Comparison of ENCODE assay signal across 13 cellular contexts in genomic region chr12:50536831-50537537, GRCh38. TPM values are rescaled to one million over a fixed set of nuclear protein-coding genes. Genes with fewer than 3 reads are reported as not detected.
DNase-seq lines count a peak whose midpoint lies in the region; ATAC-seq, FAIRE-seq and TF ChIP-seq lines count a peak whose summit lies in the region.
"Had no signal": no experiment of that assay in that cellular context is flagged by ENCODE, and none has a peak within 500 bp of the region (broad histone marks: within the 10 kb centered on the region; RNA-seq: fewer than 3 reads in every experiment).

No MANE protein-coding gene starts in this region.

- peaks cover 4% of the 10 kb centered on the region for H3K27me3 Mint-ChIP-seq in GM23338 (ENCODE audit: insufficient read depth, low read depth, poor library complexity)

- H3K36me3 ChIP-seq in GM23338 (ENCODE audit: insufficient read depth) (no peaks in the 10 kb centered on the region), sigmoid colon (no peaks in the 10 kb centered on the region)

- no peak for TF ChIP-seq RAD21 in A549 (conservative IDR thresholded peaks at IDR 0.05 in 1 of 2, IDR thresholded peaks at IDR 0.05 in 1 of 2)

- H3K4me1 ChIP-seq in A549 = peaks cover 67% of the 10 kb centered on the region
- peaks cover 51% of the 10 kb centered on the region for H3K4me1 ChIP-seq in GM23338 (ENCODE audit: insufficient read depth)
- H3K4me1 ChIP-seq in foreskin keratinocyte = peaks cover 47% of the 10 kb centered on the region
- H3K4me1 ChIP-seq in sigmoid colon = peaks cover 0 to 27% (median 17%) of the 10 kb centered on the region in 4 donors

- H3K4me3 ChIP-seq in A549 (no peak overlapping the region), GM23338 (no peak overlapping the region), sigmoid colon (no peak overlapping the region)

- no peaks in the 10 kb centered on the region for H3K9me3 ChIP-seq in A549
- H3K9me3 ChIP-seq in sigmoid colon = no peaks in the 10 kb centered on the region

- H3K4me2 ChIP-seq in A549 (peak overlapping the region; percentile 56), GM23338 (peak overlapping the region; percentile 39; the same call in 1 of the 2 replicates)

- H3K4me3 Mint-ChIP-seq in GM23338 = no peak overlapping the region
- H3K4me3 Mint-ChIP-seq: CD8-positive, alpha-beta T cell had no signal

- H3K27ac Mint-ChIP-seq in GM23338 = peak overlapping the region; percentile 47; the same call in 1 of the 2 replicates
- H3K27ac Mint-ChIP-seq: CD8-positive, alpha-beta T cell had no signal

- TF ChIP-seq CTCF in A549 (IDR thresholded peaks at IDR 0.05) = no peak
- TF ChIP-seq CTCF in GM23338 (conservative IDR thresholded peaks at IDR 0.05; ENCODE audit: low read depth in 2 of 2) = no peak
- no peak for TF ChIP-seq CTCF in VCaP (conservative IDR thresholded peaks at IDR 0.05)
- TF ChIP-seq CTCF in foreskin keratinocyte (conservative IDR thresholded peaks at IDR 0.05) = no peak
- TF ChIP-seq CTCF in sigmoid colon (IDR thresholded peaks at IDR 0.05) = no peak

- H3K27me3 ChIP-seq in GM23338 (ENCODE audit: insufficient read depth) (no peaks in the 10 kb centered on the region), foreskin keratinocyte (no peaks in the 10 kb centered on the region), sigmoid colon (no peaks in the 10 kb centered on the region)

- H2AFZ ChIP-seq in GM23338 = no peak overlapping the region

- CTCF ChIA-PET in A549 (lab: Yijun Ruan, JAX) = interaction anchor here (1.1 to 2.4 kb wide), 4 partner anchors 11 to 33 kb away, joined by 3 to 19 read pairs (median 4); partner anchors contain the start of gene DIP2B

- WGBS in A549 (ENCODE audit: missing lambda C conversion rate) = 60% methylated on average over 4 of the region's 4 CpGs
- 19 to 68% methylated on average over 4 of the region's 4 CpGs for WGBS in sigmoid colon, 2 donors

- ATAC-seq in A549 (no peak), GM23338 (no peak), foreskin keratinocyte (no peak), sciatic nerve (no peak), GM18909 (IDR thresholded peaks at IDR 0.05; ENCODE audit: poor library complexity, unreplicated experiment) (no peak)
- ATAC-seq: CD8-positive, alpha-beta T cell had no signal

- H4K20me1 ChIP-seq in GM23338 (replicated peaks; ENCODE audit: insufficient read depth) = peaks cover 6% of the 10 kb centered on the region; the same call in 1 of the 2 replicates

- DNase-seq in A549 (ENCODE audit: low read depth in 1 of 2, low spot score in 1 of 2) (no peak), GM23338 (ENCODE audit: low spot score) (no peak), foreskin keratinocyte (peak in 1 of 2 donors; percentile 50), sciatic nerve (ENCODE audit: low spot score) (no peak), sigmoid colon (no peak), NCI-H446 (lab: John Stamatoyannopoulos, UW) (no peak)
- DNase-seq: activated CD4-positive, alpha-beta T cell treated with anti-CD3 and anti-CD28 coated beads, Interleukin-2, amount 50 U/mL, for 1 hour; CD8-positive, alpha-beta T cell; effector CD4-positive, alpha-beta T cell; NCI-H510A; stimulated activated naive CD4-positive, alpha-beta T cell had no signal

- TF ChIP-seq POLR2A in A549 (IDR thresholded peaks at IDR 0.05; ENCODE audit: low read length) (no peak), sigmoid colon (IDR thresholded peaks at IDR 0.05) (no peak)

- 0 out of 2 replicates have a peak, but pooled peaks cover 1% of the 10 kb centered on the region for H3F3A ChIP-seq in GM23338 (replicated peaks; ENCODE audit: low read depth)

- no peaks in the 10 kb centered on the region for H3K9me3 Mint-ChIP-seq in GM23338
- H3K9me3 Mint-ChIP-seq: CD8-positive, alpha-beta T cell had no signal

- POLR2A ChIA-PET in A549 (lab: Yijun Ruan, JAX) = no interaction called here

- TF ChIP-seq EP300 in A549 (IDR thresholded peaks at IDR 0.05) (no peak), sigmoid colon (IDR thresholded peaks at IDR 0.05) (no peak)

- H3K36me3 Mint-ChIP-seq in GM23338 (ENCODE audit: low read depth) = no peaks in the 10 kb centered on the region

- peaks cover 21% of the 10 kb centered on the region for H3K4me1 Mint-ChIP-seq in GM23338

- no peaks in the 10 kb centered on the region for H3K9me2 ChIP-seq in GM23338 (ENCODE audit: insufficient read depth)

- FAIRE-seq in A549 (lab: Jason Lieb, UNC) = no peak

- peaks cover 78% of the 10 kb centered on the region for H3K79me2 ChIP-seq in GM23338 (replicated peaks; ENCODE audit: insufficient read depth)

- intact Hi-C loops in sciatic nerve (cut with DNase I) = no loop called here
- intact Hi-C loops in sigmoid colon (cut with DNase I) = no loop called here

- H3K27ac ChIP-seq in A549 (peak overlapping the region; percentile 1 to 71; a peak in 3 of 6 replicates), GM23338 (ENCODE audit: low read depth) (peak overlapping the region; percentile 76), VCaP (peak overlapping the region; percentile 30), foreskin keratinocyte (peak overlapping the region; percentile 83), sigmoid colon (no peak overlapping the region)

TF ChIP-seq in A549, 52 proteins besides CTCF, POLR2A, EP300 and RAD21 (continues in another document):
- TF ChIP-seq FOXS1 (CRISPR knock-in tag; IDR thresholded peaks at IDR 0.05) (no peak), RCOR1 (IDR thresholded peaks at IDR 0.05; ENCODE audit: low read depth, low read length) (no peak), HEYL (CRISPR knock-in tag; IDR thresholded peaks at IDR 0.05) (no peak), MAX (IDR thresholded peaks at IDR 0.05) (no peak), EHF (CRISPR knock-in tag; IDR thresholded peaks at IDR 0.05) (no peak), NR3C1 (IDR thresholded peaks at IDR 0.05) (no peak), RFX5 (IDR thresholded peaks at IDR 0.05) (no peak), MAFK (IDR thresholded peaks at IDR 0.05; ENCODE audit: partially characterized antibody) (no peak), BHLHE40 (IDR thresholded peaks at IDR 0.05; ENCODE audit: low read depth, low read length) (no peak), ZSCAN20 (CRISPR knock-in tag; IDR thresholded peaks at IDR 0.05) (no peak), CBX2 (IDR thresholded peaks at IDR 0.05; ENCODE audit: borderline replicate concordance, low read depth) (no peak), KDM1A (IDR thresholded peaks at IDR 0.05; ENCODE audit: low read depth) (no peak), ZFP36 (IDR thresholded peaks at IDR 0.05; ENCODE audit: borderline replicate concordance, partially characterized antibody) (no peak)
- TF ChIP-seq, protein P1, sequence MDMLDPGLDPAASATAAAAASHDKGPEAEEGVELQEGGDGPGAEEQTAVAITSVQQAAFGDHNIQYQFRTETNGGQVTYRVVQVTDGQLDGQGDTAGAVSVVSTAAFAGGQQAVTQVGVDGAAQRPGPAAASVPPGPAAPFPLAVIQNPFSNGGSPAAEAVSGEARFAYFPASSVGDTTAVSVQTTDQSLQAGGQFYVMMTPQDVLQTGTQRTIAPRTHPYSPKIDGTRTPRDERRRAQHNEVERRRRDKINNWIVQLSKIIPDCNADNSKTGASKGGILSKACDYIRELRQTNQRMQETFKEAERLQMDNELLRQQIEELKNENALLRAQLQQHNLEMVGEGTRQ (IDR thresholded peaks at IDR 0.05) = no peak

TF ChIP-seq in GM23338, 12 proteins besides CTCF, POLR2A, EP300 and RAD21 (continues in another document):
- no peak for TF ChIP-seq ZNF114 (CRISPR knock-in tag; IDR thresholded peaks at IDR 0.05)
- no peak for TF ChIP-seq POLR2AphosphoS5 (IDR thresholded peaks at IDR 0.05; ENCODE audit: low read depth)
- no peak for TF ChIP-seq EZH2phosphoT487 (IDR thresholded peaks at IDR 0.05; ENCODE audit: unreplicated experiment)
- TF ChIP-seq JUNB (IDR thresholded peaks at IDR 0.05; ENCODE audit: unreplicated experiment) = no peak
- TF ChIP-seq NANOG (IDR thresholded peaks at IDR 0.05; ENCODE audit: borderline replicate concordance) = no peak

RNA-seq across cellular contexts. Expression of gene DIP2B, which starts 32.2 kb away (rescaled TPM):
- polyA plus RNA-seq in A549 (2011; rRNA removed) (29.3 and 32.8 TPM in 2 replicates), A549 (2017; fragmentation: RNase III; extraction: RNeasy Plus Mini Kit Qiagen cat#74134 plus additional on column Dnase treatment) (16.2 to 16.9 TPM (median 16.4 TPM) in 3 replicates), GM23338 (2016; fragmentation: Nextera tagmentation; extraction: Ambion mirVana) (8.0 and 8.9 TPM in 2 replicates), foreskin keratinocyte (4.8 and 6.4 TPM in 2 replicates), sigmoid colon (10 to 100 TPM in 1 of 3 donors, 1 to 10 TPM in 2; 7.2 to 13.1 (median 9.0) TPM)
- 10.6 and 13.3 TPM in 2 replicates for polyA plus RNA-seq in A549 (2012; cell fraction: cytosol; rRNA removed)
- polyA plus RNA-seq in A549 (2012; cell fraction: nucleus; rRNA removed) = 13.1 and 18.6 TPM in 2 replicates
- polyA minus RNA-seq in A549 (2011; rRNA and poly(A)+ RNA removed) = 71.4 and 73.4 TPM in 2 replicates
- 35.0 and 36.4 TPM in 2 replicates for total RNA-seq in GM23338 (2014; rRNA removed; shearing (Covaris generic))
- total RNA-seq in foreskin keratinocyte (29.6 and 30.7 TPM in 2 replicates), sciatic nerve (47.4 TPM), sigmoid colon (10 to 100 TPM; 16.4 to 28.0 (median 22.0) TPM)

Comparison
In these comparisons a context has a peak if more than half of its experiments do, and no peak if none do; other contexts are left out.
1. H3K27ac ChIP-seq: peak in A549 (2 of 2), GM23338 (single experiment), VCaP (single experiment) and foreskin keratinocyte (single experiment); none in sigmoid colon (0 of 4).